In genomic region chr2:133886735-133887675, GRCh38 we compare ENCODE assay signal across 8 cellular contexts.
DNase-seq lines count a peak whose midpoint lies in the region; ATAC-seq and TF ChIP-seq lines count a peak whose summit lies in the region.

No MANE protein-coding gene starts in this region.

- no TSS peak for BruUV-seq in MCF 10A (replicated peaks; lab: Mats Ljungman, UMichigan)

- H3K4me3 ChIP-seq in GM06990 (replicated peaks; ENCODE audit: low read depth, low read length) (no peak overlapping the region), HFF-Myc (replicated peaks; ENCODE audit: low read depth, low read length) (no peak overlapping the region)

- ATAC-seq in T-helper 17 cell: peak; percentile 69
- ATAC-seq in HG03095 (IDR thresholded peaks at IDR 0.05; ENCODE audit: unreplicated experiment): no peak

- no peaks in the 10 kb centered on the region for H3K36me3 ChIP-seq in GM06990 (ENCODE audit: control insufficient read depth, insufficient read depth, low read length)

- intact Hi-C loops in MCF 10A (cut with micrococcal nuclease): loop anchor here (1.0 to 5.0 kb wide), 7 partner anchors 232 to 1010 kb away; no protein-coding TSS in a partner anchor

- no peaks in the 10 kb centered on the region for H3K9me3 ChIP-seq in T-helper 17 cell (ENCODE audit: control insufficient read depth, low read length, poor library complexity, severe bottlenecking)

- H3K27ac Mint-ChIP-seq in T-helper 17 cell (no peak overlapping the region), MCF 10A (ENCODE audit: low read depth, unreplicated experiment) (no peak overlapping the region)

- CTCF ChIA-PET in MCF 10A (lab: Yijun Ruan, JAX): interaction anchor here (0.6 to 7.3 kb wide), 42 partner anchors 8 to 1369 kb away, joined by 3 to 61 read pairs (median 3); no protein-coding TSS in a partner anchor

- H3K27me3 ChIP-seq in GM06990 (replicated peaks; ENCODE audit: control insufficient read depth, insufficient read depth, low read length): peaks cover 1% of the 10 kb centered on the region; the same call in 1 of the 2 replicates

- H3K4me3 Mint-ChIP-seq in T-helper 17 cell (no peak overlapping the region), MCF 10A (ENCODE audit: unreplicated experiment) (no peak overlapping the region)

- H3K4me1 Mint-ChIP-seq in T-helper 17 cell (peaks cover 9% of the 10 kb centered on the region), MCF 10A (ENCODE audit: insufficient read depth, unreplicated experiment) (peaks cover 7% of the 10 kb centered on the region)

- no peak for DNase-seq in GM06990 (ENCODE audit: extremely low read depth, insufficient read length)
- DNase-seq in HFF-Myc (ENCODE audit: extremely low read depth, low read depth): peak; percentile 52
- DNase-seq in NCI-H146 (lab: John Stamatoyannopoulos, UW): peak; percentile 82
- peak; percentile 13 to 40 (median 20) for DNase-seq in T-helper 17 cell
- peak; percentile 87 for DNase-seq in MCF 10A (ENCODE audit: unreplicated experiment)
- DNase-seq in iPS-NIHi7 (ENCODE audit: extremely low spot score): peak; percentile 86
- DNase-seq in stimulated activated CD4-positive, alpha-beta T cell treated with anti-CD3 and anti-CD28 coated beads, Interleukin-12 subunit alpha, Interleukin-12 subunit beta, amount 100 ng/mL, for 48 hours (ENCODE audit: low read depth in 2 of 3, low spot score in 1 of 3): peak; percentile 11 to 31 (median 23)

- TF ChIP-seq CTCF in GM06990 (IDR thresholded peaks at IDR 0.05; ENCODE audit: insufficient read depth, low read length, poor library complexity, severe bottlenecking) (peak; percentile 66), HFF-Myc (IDR thresholded peaks at IDR 0.05; ENCODE audit: low read depth, low read length, missing control alignments) (peak; percentile 51), MCF 10A (IDR thresholded peaks at IDR 0.05; ENCODE audit: unreplicated experiment) (peak; percentile 52)

- POLR2A ChIA-PET in MCF 10A (lab: Yijun Ruan, JAX): interaction anchor here (0.7 kb wide), 1 partner anchor 36 kb away, joined by 6 read pairs; no protein-coding TSS in a partner anchor

- peaks cover 36% of the 10 kb centered on the region for H3K27me3 Mint-ChIP-seq in T-helper 17 cell
- peaks cover 14% of the 10 kb centered on the region for H3K27me3 Mint-ChIP-seq in MCF 10A (ENCODE audit: insufficient read depth, unreplicated experiment)

- no peaks in the 10 kb centered on the region for H3K9me3 Mint-ChIP-seq in MCF 10A (ENCODE audit: unreplicated experiment)

- H3K36me3 Mint-ChIP-seq in T-helper 17 cell (ENCODE audit: low read depth) (no peaks in the 10 kb centered on the region), MCF 10A (ENCODE audit: insufficient read depth, unreplicated experiment) (no peaks in the 10 kb centered on the region)
